In the genomic region with DNA sequence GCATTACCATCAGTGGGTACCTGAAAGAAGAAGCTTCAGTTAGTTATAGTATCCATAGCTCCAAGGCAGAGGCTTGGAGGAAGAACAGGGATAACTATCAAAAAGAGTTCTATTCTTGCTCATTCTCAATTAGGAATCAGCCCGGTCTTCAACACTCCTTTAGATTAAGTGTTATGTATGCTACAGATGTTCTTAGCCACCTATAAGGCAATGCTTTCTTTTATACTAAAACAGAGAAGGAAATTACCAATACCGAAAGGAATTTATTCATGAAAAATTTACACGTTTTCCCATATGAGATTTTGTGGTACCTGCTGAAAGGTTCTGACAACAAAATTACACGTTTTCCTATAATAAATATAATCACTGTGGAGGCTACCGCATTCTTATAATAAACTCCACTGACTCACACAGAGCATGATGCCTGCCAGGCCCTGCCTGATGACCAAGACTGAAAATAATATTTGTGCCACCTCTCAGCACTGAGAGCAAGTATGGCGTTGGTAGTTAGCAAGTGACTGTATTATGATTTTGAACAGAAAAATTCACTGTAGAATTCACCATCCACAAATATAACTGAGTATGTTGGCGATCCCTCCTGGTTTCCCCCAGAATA, we compare ENCODE assay signal across 24 cellular contexts. TPM values are rescaled to one million over a fixed set of nuclear protein-coding genes. Genes with fewer than 3 reads are reported as not detected.
DNase-seq lines count a peak whose midpoint lies in the region; ATAC-seq, FAIRE-seq and TF ChIP-seq lines count a peak whose summit lies in the region.
"Had no signal": no experiment of that assay in that cellular context is flagged by ENCODE, and none has a peak within 500 bp of the region (broad histone marks: within the 10 kb centered on the region; RNA-seq: fewer than 3 reads in every experiment).

No MANE protein-coding gene starts in this region.

- H2BK120ac ChIP-seq in IMR-90 (ENCODE audit: low read depth, low read length), result no peak overlapping the region

- peaks cover 11% of the 10 kb centered on the region for H3K9me1 ChIP-seq in IMR-90 (ENCODE audit: insufficient read depth, low read length)

- peaks cover 11% of the 10 kb centered on the region for H4K20me1 ChIP-seq in IMR-90 (ENCODE audit: insufficient read depth, low read length)

- TF ChIP-seq CTCF in IMR-90 (conservative IDR thresholded peaks at IDR 0.05; ENCODE audit: low read depth, low read length), result no peak
- TF ChIP-seq CTCF in pancreas (IDR thresholded peaks at IDR 0.05), result no peak

- DNase-seq in EH (ENCODE audit: low read depth), result peak; percentile 38
- no peak for DNase-seq in IMR-90
- DNase-seq in dermis blood vessel endothelial cell, result peak; percentile 27
- no peak for DNase-seq in pancreas
- no peak for DNase-seq in effector memory CD4-positive, alpha-beta T cell
- DNase-seq in G401 (ENCODE audit: low spot score), result no peak
- DNase-seq: activated CD4-positive, alpha-beta T cell treated with anti-CD3 and anti-CD28 coated beads, Interleukin-2, amount 10 ng/mL, durations not matched to agents 24 days and 14 days; activated T-cell treated with anti-CD3 and anti-CD28 coated beads for 4 hours; AML-193; foreskin fibroblast; Kasumi-1; NCI-H1417 treated with DMSO at 0.1 percent for 48 hours; NCI-H82; occipital lobe; sigmoid colon; stimulated activated CD4-positive, alpha-beta T cell treated with anti-CD3 and anti-CD28 coated beads, Interleukin-2, amount 100 ng/mL, for 48 hours; tibial artery had no signal

- intact Hi-C loops in IMR-90 (cut with micrococcal nuclease), result no loop called here
- intact Hi-C loops in pancreas (cut with DNase I), result no loop called here

- POLR2A ChIA-PET in IMR-90 (lab: Charles Lee; ENCODE audit: unreplicated experiment), result no interaction called here

- in situ Hi-C loops in IMR-90 (cut with MboI; ENCODE audit: low sequenced_read_pairs), result no loop called here
- in situ Hi-C loops in G401 (cut with HindIII; ENCODE audit: low sequenced_read_pairs), result no loop called here

- H2BK15ac ChIP-seq in IMR-90 (ENCODE audit: low read depth, low read length), result no peak overlapping the region

- no peak for TF ChIP-seq RAD21 in IMR-90 (IDR thresholded peaks at IDR 0.05; ENCODE audit: low read length)

- H2BK5ac ChIP-seq in IMR-90 (ENCODE audit: low read depth, low read length, poor library complexity, severe bottlenecking), result no peak overlapping the region

- no peak overlapping the region for H3K9ac ChIP-seq in IMR-90 (ENCODE audit: low read depth, low read length)

- WGBS in IMR-90 (ENCODE audit: extremely low coverage in 2 of 2, insufficient read length in 1 of 2), 2 experiments, result no CpG with 5 or more reads among the region's 7 CpGs
- 78 to 79% methylated on average over 7 of the region's 7 CpGs for WGBS in pancreas, 2 donors

- no peak overlapping the region for H3K23ac ChIP-seq in IMR-90 (ENCODE audit: low read depth, low read length)

- no peaks in the 10 kb centered on the region for H3K9me3 ChIP-seq in IMR-90 (ENCODE audit: control insufficient read depth, insufficient read depth, low read length)
- H3K9me3 ChIP-seq in pancreas, result no peaks in the 10 kb centered on the region
- no peaks in the 10 kb centered on the region for H3K9me3 ChIP-seq in effector memory CD4-positive, alpha-beta T cell (ENCODE audit: control insufficient read depth, low read length)
- H3K9me3 ChIP-seq: sigmoid colon, tibial artery had no signal

- CTCF ChIA-PET in IMR-90 (lab: Yijun Ruan, JAX), result no interaction called here

- peaks cover 49 to 66% of the 10 kb centered on the region in 2 experiments for H3K79me1 ChIP-seq in IMR-90 (ENCODE audit: low read depth in 1 of 2, low read length in 2 of 2)

- ATAC-seq in IMR-90 (ENCODE audit: low read depth) (peak; percentile 54; the same call in 1 of the 2 replicates), pancreas (peak; percentile 37 to 66 (median 49)), HG03354 (IDR thresholded peaks at IDR 0.05; ENCODE audit: poor library complexity, severe bottlenecking, unreplicated experiment) (no peak), HG03159 (IDR thresholded peaks at IDR 0.05; ENCODE audit: unreplicated experiment) (no peak)
- ATAC-seq: left lobe of liver, SK-N-SH treated with all-trans-retinoic acid at 6 μM for 48 hours had no signal

- no peak overlapping the region for H3K14ac ChIP-seq in IMR-90 (replicated peaks; ENCODE audit: low read depth, low read length)

- no peak overlapping the region for H3K27ac ChIP-seq in IMR-90 (ENCODE audit: insufficient read depth, low read length)
- H3K27ac ChIP-seq in pancreas, result peak overlapping the region in 2 of 4 donors; percentile 36 to 42
- no peak overlapping the region for H3K27ac ChIP-seq in effector memory CD4-positive, alpha-beta T cell (ENCODE audit: insufficient read depth, low read length, poor library complexity, severe bottlenecking)
- H3K27ac ChIP-seq: tibial artery had no signal

- no peak for FAIRE-seq in pancreas (lab: Jason Lieb, UNC)
- FAIRE-seq: endometrium, G401.6, GM12891 had no signal

- H4K8ac ChIP-seq in IMR-90 (ENCODE audit: low read depth in 2 of 2, low read length in 2 of 2), result no peak overlapping the region

- peaks cover 16% of the 10 kb centered on the region for H3K36me3 ChIP-seq in IMR-90 (ENCODE audit: control insufficient read depth, insufficient read depth, low read length)
- peaks cover 0 to 4% (median 0%) of the 10 kb centered on the region in 3 donors for H3K36me3 ChIP-seq in pancreas
- no peaks in the 10 kb centered on the region for H3K36me3 ChIP-seq in effector memory CD4-positive, alpha-beta T cell (ENCODE audit: control insufficient read depth, insufficient read depth, low read length)

- no peak overlapping the region for H2AK5ac ChIP-seq in IMR-90 (ENCODE audit: low read depth, low read length)

- H3K18ac ChIP-seq in IMR-90 (ENCODE audit: low read depth, low read length), result no peak overlapping the region

- H3K4ac ChIP-seq in IMR-90 (ENCODE audit: low read depth, low read length), result no peak overlapping the region

- H3K4me3 ChIP-seq in IMR-90 (ENCODE audit: insufficient read depth, low read depth, low read length) (no peak overlapping the region), pancreas (no peak overlapping the region)
- H3K4me3 ChIP-seq in effector memory CD4-positive, alpha-beta T cell (ENCODE audit: insufficient read depth, low read depth, low read length, poor library complexity, severe bottlenecking), result no peak overlapping the region
- H3K4me3 ChIP-seq: sigmoid colon, tibial artery had no signal

- no peak overlapping the region for H4K91ac ChIP-seq in IMR-90 (ENCODE audit: insufficient read depth, low read depth, low read length)

- no peak overlapping the region for H3K56ac ChIP-seq in IMR-90 (ENCODE audit: extremely low read depth, insufficient read depth, low read length)

- no peak for TF ChIP-seq POLR2A in IMR-90 (IDR thresholded peaks at IDR 0.05; ENCODE audit: low read depth, low read length)

- no TSS peak for BruUV-seq in IMR-90 (replicated peaks; lab: Mats Ljungman, UMichigan)

- H3K27me3 ChIP-seq in IMR-90 (ENCODE audit: control insufficient read depth, insufficient read depth, low read length), result no peaks in the 10 kb centered on the region
- H3K27me3 ChIP-seq in pancreas, result no peaks in the 10 kb centered on the region
- no peaks in the 10 kb centered on the region for H3K27me3 ChIP-seq in effector memory CD4-positive, alpha-beta T cell (replicated peaks; ENCODE audit: control insufficient read depth, insufficient read depth, low read length, poor library complexity, severe bottlenecking)
- H3K27me3 ChIP-seq: sigmoid colon, tibial artery had no signal

- H3K4me1 ChIP-seq in IMR-90 (ENCODE audit: control insufficient read depth, insufficient read depth, low read length) (peaks cover 2% of the 10 kb centered on the region), pancreas (peaks cover 15 to 30% (median 29%) of the 10 kb centered on the region in 3 donors)
- H3K4me1 ChIP-seq in effector memory CD4-positive, alpha-beta T cell (ENCODE audit: control insufficient read depth, insufficient read depth, low read length, poor library complexity, severe bottlenecking), result no peaks in the 10 kb centered on the region

- no peak overlapping the region for H4K5ac ChIP-seq in IMR-90 (ENCODE audit: low read depth, low read length)

- H2BK20ac ChIP-seq in IMR-90 (ENCODE audit: low read depth, low read length), result no peak overlapping the region

- dilution Hi-C loops in IMR-90 (cut with HindIII; ENCODE audit: low sequenced_read_pairs, unreplicated experiment), result no loop called here

- no peak overlapping the region for H3K4me2 ChIP-seq in IMR-90 (ENCODE audit: low read depth, low read length)

- no peak overlapping the region for H2AFZ ChIP-seq in IMR-90 (replicated peaks; ENCODE audit: low read length, poor library complexity)

- H2AK9ac ChIP-seq in IMR-90 (replicated peaks; ENCODE audit: low read depth, low read length, poor library complexity), result no peak overlapping the region

TF ChIP-seq in IMR-90, 13 proteins besides CTCF, POLR2A, EP300 and RAD21:
- TF ChIP-seq CHD1 (IDR thresholded peaks at IDR 0.05; ENCODE audit: low read depth, low read length), result no peak
- TF ChIP-seq CEBPB (IDR thresholded peaks at IDR 0.05; ENCODE audit: low read depth, low read length), result no peak
- TF ChIP-seq, protein P1, sequence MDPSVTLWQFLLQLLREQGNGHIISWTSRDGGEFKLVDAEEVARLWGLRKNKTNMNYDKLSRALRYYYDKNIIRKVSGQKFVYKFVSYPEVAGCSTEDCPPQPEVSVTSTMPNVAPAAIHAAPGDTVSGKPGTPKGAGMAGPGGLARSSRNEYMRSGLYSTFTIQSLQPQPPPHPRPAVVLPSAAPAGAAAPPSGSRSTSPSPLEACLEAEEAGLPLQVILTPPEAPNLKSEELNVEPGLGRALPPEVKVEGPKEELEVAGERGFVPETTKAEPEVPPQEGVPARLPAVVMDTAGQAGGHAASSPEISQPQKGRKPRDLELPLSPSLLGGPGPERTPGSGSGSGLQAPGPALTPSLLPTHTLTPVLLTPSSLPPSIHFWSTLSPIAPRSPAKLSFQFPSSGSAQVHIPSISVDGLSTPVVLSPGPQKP (IDR thresholded peaks at IDR 0.05; ENCODE audit: borderline replicate concordance, low read depth, low read length), result no peak
- TF ChIP-seq, protein P2, sequence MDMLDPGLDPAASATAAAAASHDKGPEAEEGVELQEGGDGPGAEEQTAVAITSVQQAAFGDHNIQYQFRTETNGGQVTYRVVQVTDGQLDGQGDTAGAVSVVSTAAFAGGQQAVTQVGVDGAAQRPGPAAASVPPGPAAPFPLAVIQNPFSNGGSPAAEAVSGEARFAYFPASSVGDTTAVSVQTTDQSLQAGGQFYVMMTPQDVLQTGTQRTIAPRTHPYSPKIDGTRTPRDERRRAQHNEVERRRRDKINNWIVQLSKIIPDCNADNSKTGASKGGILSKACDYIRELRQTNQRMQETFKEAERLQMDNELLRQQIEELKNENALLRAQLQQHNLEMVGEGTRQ (IDR thresholded peaks at IDR 0.05; ENCODE audit: low read depth, low read length), result no peak
- no peak for TF ChIP-seq FOS (IDR thresholded peaks at IDR 0.05; ENCODE audit: low read depth, low read length)
TF ChIP-seq in IMR-90: peak in this region for 0.

RNA-seq across cellular contexts. Expression of a gene that starts 58.3 kb away (rescaled TPM):
- total RNA-seq in IMR-90 (2012; rRNA removed) (191 and 196 TPM in 2 replicates), dermis blood vessel endothelial cell (1,370 and 1,419 TPM in 2 replicates), pancreas (100 to 1,000 TPM; 156 to 372 (median 180) TPM)
- polyA plus RNA-seq in IMR-90 (2012; rRNA removed) (503 and 530 TPM in 2 replicates), pancreas (100 to 1,000 TPM in 1 of 2 donors, 10 to 100 TPM in 1; 50.7 to 164 TPM)
- polyA plus RNA-seq in IMR-90 (2012; cell fraction: cytosol; rRNA removed), result 488 and 558 TPM in 2 replicates
- 167 and 391 TPM in 2 replicates for polyA plus RNA-seq in IMR-90 (2012; cell fraction: nucleus; rRNA removed; ENCODE audit: low replicate concordance)
- 189 and 254 TPM in 2 replicates for total RNA-seq in G401 (2014; rRNA removed; shearing (Covaris generic))

Comparison
In these comparisons a context has a peak if more than half of its experiments do, and no peak if none do; other contexts are left out.
1. DNase-seq: peak in EH (single experiment) and dermis blood vessel endothelial cell (single experiment); none in IMR-90 (single experiment), pancreas (0 of 6), effector memory CD4-positive, alpha-beta T cell (0 of 3) and G401 (single experiment).
2. ATAC-seq: peak in IMR-90 (single experiment) and pancreas (4 of 4); none in HG03354 (single experiment) and HG03159 (single experiment).